ENCODE assay signal across 29 cellular contexts in genomic region chr12:64574837-64575236, GRCh38.
"Had no signal": no experiment of that assay in that cellular context is flagged by ENCODE, and none has a peak within 500 bp of the region (broad histone marks: within the 10 kb centered on the region; RNA-seq: fewer than 3 reads in every experiment).

No MANE protein-coding gene starts in this region.

- FAIRE-seq: endometrium, endothelial cell of umbilical vein, frontal cortex had no signal

- H3K27me3 ChIP-seq: colonic mucosa, esophagus muscularis mucosa, esophagus squamous epithelium, gastrocnemius medialis, gastroesophageal sphincter, heart left ventricle, heart right ventricle, hepatocyte had no signal

- ATAC-seq: effector memory CD8-positive, alpha-beta T cell; esophagus mucosa; foreskin keratinocyte; gastrocnemius medialis; gastroesophageal sphincter; heart left ventricle; heart right ventricle had no signal

- H3K4me1 ChIP-seq: colonic mucosa, foreskin keratinocyte had no signal

- H3K9me3 ChIP-seq: colonic mucosa had no signal

- H3K27me3 Mint-ChIP-seq: dendritic cell treated with granulocyte-macrophage colony-stimulating factor and Interleukin-4, amounts not matched to agents 40 ng/mL and 50 ng/mL, for 4 days; effector memory CD8-positive, alpha-beta T cell had no signal

- H3K79me2 ChIP-seq: hepatocyte had no signal

- H3K9me3 Mint-ChIP-seq: dendritic cell treated with granulocyte-macrophage colony-stimulating factor and Interleukin-4, amounts not matched to agents 40 ng/mL and 50 ng/mL, for 4 days; effector memory CD8-positive, alpha-beta T cell had no signal

- H3K36me3 ChIP-seq: colonic mucosa, esophagus muscularis mucosa, esophagus squamous epithelium, gastrocnemius medialis, gastroesophageal sphincter, heart left ventricle, heart right ventricle had no signal

- H2AFZ ChIP-seq: hepatocyte had no signal

- DNase-seq: colonic mucosa; cortex of kidney; dermis blood vessel endothelial cell; dorsolateral prefrontal cortex; effector CD4-positive, alpha-beta T cell; effector CD8-positive, alpha-beta T cell; effector memory CD4-positive, alpha-beta T cell; effector memory CD8-positive, alpha-beta T cell; endodermal cell; erythroblast; esophagus squamous epithelium; foreskin fibroblast; foreskin keratinocyte; foreskin melanocyte; gastrocnemius medialis; glutamatergic neuron; head of caudate nucleus; heart left ventricle; heart right ventricle had no signal

- H3K27ac Mint-ChIP-seq: dendritic cell treated with granulocyte-macrophage colony-stimulating factor and Interleukin-4, amounts not matched to agents 40 ng/mL and 50 ng/mL, for 4 days; effector memory CD8-positive, alpha-beta T cell; endodermal cell had no signal

- H3K27ac ChIP-seq: colonic mucosa, coronary artery, dorsolateral prefrontal cortex, epithelial cell of prostate, esophagus muscularis mucosa, esophagus squamous epithelium, foreskin keratinocyte, gastrocnemius medialis, gastroesophageal sphincter, heart left ventricle, heart right ventricle, hepatocyte had no signal

- H3K4me1 Mint-ChIP-seq: endodermal cell had no signal

- H3K4me2 ChIP-seq: hepatocyte had no signal

- H3K4me3 ChIP-seq: colonic mucosa, coronary artery, dorsolateral prefrontal cortex, esophagus muscularis mucosa, esophagus squamous epithelium, gastrocnemius medialis, gastroesophageal sphincter, heart left ventricle, heart right ventricle, hepatocyte had no signal

- H3K4me3 Mint-ChIP-seq: dendritic cell treated with granulocyte-macrophage colony-stimulating factor and Interleukin-4, amounts not matched to agents 40 ng/mL and 50 ng/mL, for 4 days; effector memory CD8-positive, alpha-beta T cell; endodermal cell had no signal
